19 cellular contexts compared by ENCODE assay signal in genomic region chr4:128766781-128767180, GRCh38. TPM values are rescaled to one million over a fixed set of nuclear protein-coding genes. Genes with fewer than 3 reads are reported as not detected.
A peak's percentile ranks its signal among the peaks of the same experiment; 100 is the strongest.
DNase-seq lines count a peak whose midpoint lies in the region; TF ChIP-seq lines count a peak whose summit lies in the region.
"Had no signal": no experiment of that assay in that cellular context is flagged by ENCODE, and none has a peak within 500 bp of the region (broad histone marks: within the 10 kb centered on the region; RNA-seq: fewer than 3 reads in every experiment).

No MANE protein-coding gene starts in this region.

- H3K4ac ChIP-seq in trophoblast cell (ENCODE audit: low read depth, low read length), result no peak overlapping the region

- TF ChIP-seq CTCF in SU-DHL-6 (IDR thresholded peaks at IDR 0.05; ENCODE audit: insufficient read depth, low read length, poor library complexity, severe bottlenecking), result no peak
- no peak for TF ChIP-seq CTCF in GM10266 (IDR thresholded peaks at IDR 0.05; ENCODE audit: control insufficient read depth, insufficient read depth, low read depth, missing control alignments)

- H3K18ac ChIP-seq in trophoblast cell (ENCODE audit: low read length), result no peak overlapping the region

- H2AFZ ChIP-seq in SU-DHL-6 (ENCODE audit: low read depth, low read length, severe bottlenecking), result peak overlapping the region; percentile 59
- H2AFZ ChIP-seq in trophoblast cell (ENCODE audit: insufficient read depth, low read length, poor library complexity), result no peak overlapping the region

- no peak overlapping the region for H2BK12ac ChIP-seq in trophoblast cell (ENCODE audit: low read length)

- no peak overlapping the region for H3K23ac ChIP-seq in trophoblast cell (ENCODE audit: low read length)

- H3K79me1 ChIP-seq in trophoblast cell (ENCODE audit: low read length), result no peaks in the 10 kb centered on the region

- no peaks in the 10 kb centered on the region for H3F3A ChIP-seq in SU-DHL-6 (ENCODE audit: insufficient read depth)

- no peak overlapping the region for H2BK5ac ChIP-seq in trophoblast cell (ENCODE audit: low read depth, low read length, poor library complexity)

- no peaks in the 10 kb centered on the region for H3K9me2 ChIP-seq in SU-DHL-6 (replicated peaks; ENCODE audit: insufficient read depth, low read length)

- H3K4me2 ChIP-seq in SU-DHL-6 (ENCODE audit: low read depth, low read length, poor library complexity, severe bottlenecking) (no peak overlapping the region), trophoblast cell (ENCODE audit: low read length) (no peak overlapping the region)
- H3K4me2 ChIP-seq: BLaER1 had no signal

- peak overlapping the region; percentile 28 for H4K8ac ChIP-seq in trophoblast cell (ENCODE audit: low read depth, low read length)

- no peak overlapping the region for H4K12ac ChIP-seq in trophoblast cell (ENCODE audit: low read depth, low read length)

- H2BK120ac ChIP-seq in trophoblast cell (ENCODE audit: insufficient read depth, low read length, poor library complexity), result no peak overlapping the region

- H3K9me3 ChIP-seq in SU-DHL-6 (ENCODE audit: insufficient read depth, low read length), result no peaks in the 10 kb centered on the region
- H3K9me3 ChIP-seq in trophoblast cell (ENCODE audit: insufficient read depth, low read depth, low read length), result no peaks in the 10 kb centered on the region
- H3K9me3 ChIP-seq: BLaER1, HAP-1 had no signal

- peaks cover 0 to 4% of the 10 kb centered on the region in 2 experiments for H3K4me1 ChIP-seq in trophoblast cell (ENCODE audit: control insufficient read depth in 1 of 2, insufficient read depth in 2 of 2, low read length in 2 of 2)
- H3K4me1 ChIP-seq: BLaER1, HAP-1 had no signal

- DNase-seq in COLO829 (ENCODE audit: low spot score), result peak; percentile 56
- DNase-seq in epidermal melanocyte (ENCODE audit: insufficient read length, low spot score), result peak; percentile 27
- DNase-seq in trophoblast cell, result no peak
- no peak for DNase-seq in stimulated activated naive CD4-positive, alpha-beta T cell (lab: John Stamatoyannopoulos, UW)
- no peak for DNase-seq in NCI-H345 treated with DMSO at 0.1 percent for 48 hours (lab: John Stamatoyannopoulos, UW; ENCODE audit: unreplicated experiment)
- DNase-seq in GM10266 (ENCODE audit: extremely low spot score), result no peak
- DNase-seq: CD4-positive, CD25-positive, alpha-beta regulatory T cell; CD8-positive, alpha-beta T cell; DMS 273 treated with DMSO at 0.1 percent for 48 hours; DMS79; EL; GDM1; GOT3; HFFc6 had no signal

- no peak overlapping the region for H3K9ac ChIP-seq in SU-DHL-6 (ENCODE audit: low read length)
- H3K9ac ChIP-seq in trophoblast cell (ENCODE audit: low read length), result no peak overlapping the region
- H3K9ac ChIP-seq: BLaER1 had no signal

- no peak overlapping the region for H3K27ac ChIP-seq in SU-DHL-6 (ENCODE audit: low read depth, low read length)
- no peak overlapping the region for H3K27ac ChIP-seq in trophoblast cell (ENCODE audit: low read depth, low read length)
- H3K27ac ChIP-seq: 22Rv1, BLaER1, C4-2B had no signal

- no peak overlapping the region for H3K14ac ChIP-seq in trophoblast cell (ENCODE audit: low read length)

- H4K20me1 ChIP-seq in SU-DHL-6 (ENCODE audit: low read depth, low read length), result no peaks in the 10 kb centered on the region
- H4K20me1 ChIP-seq: BLaER1 had no signal

- H3K79me2 ChIP-seq in SU-DHL-6 (ENCODE audit: insufficient read depth, low read length), result no peaks in the 10 kb centered on the region
- no peaks in the 10 kb centered on the region for H3K79me2 ChIP-seq in trophoblast cell (ENCODE audit: control insufficient read depth, insufficient read depth, low read length, poor library complexity)

- no peaks in the 10 kb centered on the region for H3K36me3 ChIP-seq in SU-DHL-6 (ENCODE audit: low read length)
- H3K36me3 ChIP-seq in trophoblast cell (ENCODE audit: control insufficient read depth in 1 of 2, insufficient read depth in 2 of 2, low read length in 2 of 2), result no peaks in the 10 kb centered on the region
- H3K36me3 ChIP-seq: BLaER1, HAP-1 had no signal

- H3K4me3 ChIP-seq in SU-DHL-6 (ENCODE audit: insufficient read depth, low read length, poor library complexity, severe bottlenecking), result no peak overlapping the region
- H3K4me3 ChIP-seq in trophoblast cell (ENCODE audit: low read depth, low read length), result no peak overlapping the region
- H3K4me3 ChIP-seq: BLaER1, HAP-1 had no signal

- H2AK5ac ChIP-seq in trophoblast cell (ENCODE audit: low read length), result no peak overlapping the region

- WGBS in trophoblast cell (ENCODE audit: extremely low coverage, insufficient coverage, insufficient read length), result no CpG with 5 or more reads among the region's 4 CpGs

- no peaks in the 10 kb centered on the region for H3K27me3 ChIP-seq in SU-DHL-6 (ENCODE audit: low read length)
- no peaks in the 10 kb centered on the region for H3K27me3 ChIP-seq in trophoblast cell (ENCODE audit: insufficient read depth, low read length)
- H3K27me3 ChIP-seq: BLaER1 had no signal

- no peak overlapping the region for H4K91ac ChIP-seq in trophoblast cell (ENCODE audit: low read depth, low read length)

RNA-seq across cellular contexts. Expression of gene JADE1, which starts 42.7 kb away (rescaled TPM):
- 17.0 TPM in 2 replicates for polyA plus RNA-seq in trophoblast cell (2013)

Comparison
In these comparisons a context has a peak if more than half of its experiments do, and no peak if none do; other contexts are left out.
1. DNase-seq: peak in COLO829 (single experiment) and epidermal melanocyte (single experiment); none in trophoblast cell (0 of 2), stimulated activated naive CD4-positive, alpha-beta T cell (0 of 6), NCI-H345 treated with DMSO at 0.1 percent for 48 hours (single experiment) and GM10266 (single experiment).